In the genomic region with DNA sequence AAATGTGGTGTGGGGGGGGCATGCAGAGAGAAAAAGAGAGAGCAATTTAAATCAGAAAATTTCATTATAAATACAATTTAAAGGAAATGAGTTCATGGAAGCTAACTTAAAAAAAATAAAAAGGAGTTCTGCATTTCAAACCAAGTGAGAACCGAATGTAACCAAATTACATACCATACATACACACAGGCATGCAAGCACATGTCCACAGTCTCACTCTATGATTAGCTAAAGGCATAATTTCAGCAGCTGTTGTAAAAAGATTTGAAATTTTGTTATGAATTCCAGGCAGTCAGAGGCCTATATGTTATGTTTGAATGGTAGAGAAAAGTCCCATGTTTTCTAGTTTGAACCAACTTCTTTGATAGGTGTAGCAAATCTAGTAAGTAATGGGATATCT, we compare ENCODE assay signal across 25 cellular contexts.
"Had no signal": no experiment of that assay in that cellular context is flagged by ENCODE, and none has a peak within 500 bp of the region (broad histone marks: within the 10 kb centered on the region; RNA-seq: fewer than 3 reads in every experiment).

No MANE protein-coding gene starts in this region.

- H3K9me3 ChIP-seq: left lung, lower lobe of right lung, ovary, right atrium auricular region, right lobe of liver, stomach, testis, thyroid gland, transverse colon, upper lobe of right lung had no signal

- H3K36me3 ChIP-seq: left lung, lower lobe of right lung, neural progenitor cell, ovary, right atrium auricular region, right lobe of liver, stomach, thyroid gland, transverse colon, upper lobe of right lung had no signal

- H3K4me2 ChIP-seq: neural progenitor cell had no signal

- H3K4me1 ChIP-seq: left lung, lower lobe of right lung, neural progenitor cell, right atrium auricular region, right lobe of liver, stomach, testis, thyroid gland, transverse colon, upper lobe of right lung had no signal

- H3K9ac ChIP-seq: neural progenitor cell had no signal

- H3K27me3 ChIP-seq: left lung, neural progenitor cell, ovary, right atrium auricular region, right lobe of liver, stomach, testis, thyroid gland, transverse colon, upper lobe of right lung had no signal

- H2AFZ ChIP-seq: neural progenitor cell had no signal

- H3K27ac ChIP-seq: left lung, lower lobe of right lung, neural progenitor cell, ovary, right atrium auricular region, right lobe of liver, skin epidermis, stomach, testis, thyroid gland, transverse colon, upper lobe of right lung had no signal

- H3K4me3 ChIP-seq: left lung, lower lobe of right lung, neural progenitor cell, ovary, right atrium auricular region, right lobe of liver, skin epidermis, stomach, testis, thyroid gland, transverse colon, upper lobe of right lung had no signal

- ATAC-seq: left colon; left lung; lower lobe of right lung; natural killer cell; right lobe of liver; stimulated activated naive B cell treated with anti-CD40 and anti-IgM and Interleukin-4, amounts not matched to agents 10 μg/mL and 1 μg/mL and 100 μg/mL, for 72 hours; stimulated activated naive CD8-positive, alpha-beta T cell treated with anti-CD3 and anti-CD28 coated beads, Interleukin-15, Interleukin-2, amounts not matched to agents 100 U/mL and 50 U/mL, for 24 hours; upper lobe of right lung had no signal

- DNase-seq: hippocampal formation; kidney; left colon; left lung; lower lobe of right lung; mesendoderm; naive B cell; natural killer cell; nephron progenitor cell; ovary; right lobe of liver; stimulated activated CD4-positive, alpha-beta T cell treated with anti-CD3 and anti-CD28 coated beads, Interleukin-12 subunit alpha, Interleukin-12 subunit beta, amount 100 ng/mL, for 4 hours; stimulated activated CD4-positive, alpha-beta T cell treated with anti-CD3 and anti-CD28 coated beads, Interleukin-15, amount 100 ng/mL, for 24 hours; stimulated activated CD4-positive, alpha-beta T cell treated with anti-CD3 and anti-CD28 coated beads, Interleukin-2, amount 100 ng/mL, for 24 hours; stimulated activated CD4-positive, alpha-beta T cell treated with anti-CD3 and anti-CD28 coated beads, Interleukin-4, amount 100 ng/mL, for 1 hour; stimulated activated naive B cell treated with anti-CD40 and anti-IgM and Interleukin-4, amounts not matched to agents 10 μg/mL and 1 μg/mL and 100 μg/mL, for 72 hours; stimulated activated naive CD8-positive, alpha-beta T cell treated with anti-CD3 and anti-CD28 coated beads, Interleukin-15, Interleukin-2, amounts not matched to agents 100 U/mL and 50 U/mL, for 24 hours; stomach; testis; thyroid gland; transverse colon; upper lobe of right lung had no signal
